Comparison of ENCODE assay signal across 2 cellular contexts in the genomic region with DNA sequence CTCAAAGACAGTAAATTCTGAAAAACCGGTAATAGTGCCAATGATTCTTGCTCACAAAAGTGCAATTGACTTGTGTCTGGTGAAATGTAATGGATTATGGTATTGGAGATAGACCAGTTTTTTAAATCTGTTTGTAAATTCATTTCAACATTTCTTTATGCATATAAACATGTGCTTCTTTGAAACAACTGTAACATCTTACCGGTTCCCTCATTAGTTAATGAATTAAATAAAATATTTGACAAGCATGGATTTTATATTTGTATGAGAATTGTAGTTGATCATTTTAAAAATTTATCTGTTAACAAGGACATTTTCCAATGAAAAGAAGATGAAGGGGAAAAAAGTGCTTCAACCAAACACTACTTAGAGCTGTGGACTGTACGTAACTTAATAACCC. TPM values are rescaled to one million over a fixed set of nuclear protein-coding genes. Genes with fewer than 3 reads are reported as not detected.
"Had no signal": no experiment of that assay in that cellular context is flagged by ENCODE, and none has a peak within 500 bp of the region (broad histone marks: within the 10 kb centered on the region; RNA-seq: fewer than 3 reads in every experiment).

No MANE protein-coding gene starts in this region.

- H3K4me3 ChIP-seq: GM12878 had no signal

- ATAC-seq: GM12878 had no signal

RNA-seq across cellular contexts. Expression of a gene that starts 21.0 kb away (rescaled TPM):
- total RNA-seq: G401 had no signal
